Comparison of ENCODE assay signal across 15 cellular contexts in the genomic region with DNA sequence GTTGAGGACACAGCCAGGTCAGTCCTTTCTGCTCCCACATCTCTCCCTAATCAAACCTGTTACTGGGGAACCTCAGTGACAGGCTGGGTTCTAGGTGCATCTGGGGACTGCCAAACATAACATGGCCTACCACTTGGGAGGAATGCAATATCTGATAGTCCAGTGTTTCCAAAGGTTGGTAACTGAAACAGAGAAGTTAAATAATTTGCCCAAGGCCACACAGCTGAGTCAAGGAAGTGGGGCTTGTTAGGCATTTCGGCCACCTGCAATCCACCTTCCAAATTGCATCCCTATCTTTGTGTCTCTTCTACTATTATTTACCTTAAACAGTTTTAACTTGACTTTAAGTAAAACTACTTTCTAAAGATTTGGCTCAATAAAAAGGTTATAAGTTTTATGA.
DNase-seq lines count a peak whose midpoint lies in the region; ATAC-seq and TF ChIP-seq lines count a peak whose summit lies in the region.
"Had no signal": no experiment of that assay in that cellular context is flagged by ENCODE, and none has a peak within 500 bp of the region (broad histone marks: within the 10 kb centered on the region; RNA-seq: fewer than 3 reads in every experiment).

No MANE protein-coding gene starts in this region.

- no peak overlapping the region for H3K4me3 ChIP-seq in BLaER1
- H3K4me3 ChIP-seq in HUES6 (ENCODE audit: low read depth, low read length) = no peak overlapping the region
- no peak overlapping the region for H3K4me3 ChIP-seq in psoas muscle
- H3K4me3 ChIP-seq in dorsolateral prefrontal cortex = no peak overlapping the region

- H3K36me3 ChIP-seq in BLaER1 (no peaks in the 10 kb centered on the region), HUES6 (ENCODE audit: control insufficient read depth, insufficient read depth, low read length) (no peaks in the 10 kb centered on the region), psoas muscle (ENCODE audit: insufficient read depth in 1 of 2, low read depth in 1 of 2) (no peaks in the 10 kb centered on the region)

- TF ChIP-seq CTCF in foreskin keratinocyte (conservative IDR thresholded peaks at IDR 0.05) (no peak), psoas muscle (IDR thresholded peaks at IDR 0.05) (no peak), dorsolateral prefrontal cortex (IDR thresholded peaks at IDR 0.05 in 54 of 56, conservative IDR thresholded peaks at IDR 0.05 in 2 of 56; ENCODE audit: low read depth in 1 of 56, partially characterized antibody in 56 of 56) (no peak)

- no peaks in the 10 kb centered on the region for H3K27me3 ChIP-seq in BLaER1
- H3K27me3 ChIP-seq in HUES6 (ENCODE audit: control insufficient read depth, insufficient read depth, low read length) = no peaks in the 10 kb centered on the region
- no peaks in the 10 kb centered on the region for H3K27me3 ChIP-seq in foreskin keratinocyte
- no peaks in the 10 kb centered on the region for H3K27me3 ChIP-seq in psoas muscle (ENCODE audit: insufficient read depth in 3 of 3, low read length in 2 of 3)
- H3K27me3 ChIP-seq in dorsolateral prefrontal cortex = no peaks in the 10 kb centered on the region

- intact Hi-C loops in psoas muscle (cut with DNase I) (no loop called here), dorsolateral prefrontal cortex (cut with DNase I) (no loop called here)

- 77 to 91% (median 87%) methylated on average over 1 of the region's 1 CpG for whole genome bisulfite sequencing in psoas muscle, 3 donors

- H3K9me3 ChIP-seq in BLaER1 (peaks cover 15% of the 10 kb centered on the region; the same call in 1 of the 2 replicates), HUES6 (ENCODE audit: control insufficient read depth, insufficient read depth, low read depth, low read length) (0 out of 2 replicates have a peak, but pooled peaks cover 3% of the 10 kb centered on the region), psoas muscle (no peaks in the 10 kb centered on the region)

- H4K20me1 ChIP-seq in BLaER1 = no peaks in the 10 kb centered on the region

- ATAC-seq in foreskin keratinocyte = no peak
- ATAC-seq in psoas muscle = no peak
- no peak for ATAC-seq in GM18868 (IDR thresholded peaks at IDR 0.05; ENCODE audit: unreplicated experiment)

- H3K27ac ChIP-seq in BLaER1 (peak overlapping the region; percentile 36; the same call in 1 of the 2 replicates), HUES6 (ENCODE audit: low read depth, low read length) (0 out of 2 replicates have a peak overlapping the region, but pooled peaks have one; percentile 28), foreskin keratinocyte (peak overlapping the region; percentile 42), psoas muscle (peak overlapping the region; percentile 79), dorsolateral prefrontal cortex (no peak overlapping the region)

- peak overlapping the region; percentile 73 for H3K4me2 ChIP-seq in BLaER1

- DNase-seq in foreskin keratinocyte (no peak), psoas muscle (no peak), dorsolateral prefrontal cortex (no peak), NCI-H774 (lab: John Stamatoyannopoulos, UW) (no peak), KG1 (lab: John Stamatoyannopoulos, UW) (no peak)
- DNase-seq: C1 segment of cervical spinal cord, DMS 273 treated with DMSO at 0.1 percent for 48 hours, GOT3, HFFc6, IMR-90, NCI-H187, SIG-M5 had no signal

- peaks cover 60% of the 10 kb centered on the region for H3K4me1 ChIP-seq in BLaER1
- H3K4me1 ChIP-seq in HUES6 (ENCODE audit: control insufficient read depth, insufficient read depth, low read length) = peaks cover 15% of the 10 kb centered on the region
- peaks cover 4% of the 10 kb centered on the region for H3K4me1 ChIP-seq in foreskin keratinocyte
- no peaks in the 10 kb centered on the region for H3K4me1 ChIP-seq in psoas muscle

- H3K9ac ChIP-seq in BLaER1 (no peak overlapping the region), HUES6 (ENCODE audit: low read length) (peak overlapping the region; percentile 21)

Comparison
In these comparisons a context has a peak if more than half of its experiments do, and no peak if none do; other contexts are left out.
1. H3K27ac ChIP-seq: peak in BLaER1 (single experiment), HUES6 (single experiment), foreskin keratinocyte (single experiment) and psoas muscle (single experiment); none in dorsolateral prefrontal cortex (0 of 59).